In genomic region chrY:19307627-19308026, GRCh38 we compare ENCODE assay signal across 24 cellular contexts.
DNase-seq lines count a peak whose midpoint lies in the region; ATAC-seq and TF ChIP-seq lines count a peak whose summit lies in the region.
"Had no signal": no experiment of that assay in that cellular context is flagged by ENCODE, and none has a peak within 500 bp of the region (broad histone marks: within the 10 kb centered on the region; RNA-seq: fewer than 3 reads in every experiment).

No MANE protein-coding gene starts in this region.

- no peaks in the 10 kb centered on the region for H3K4me1 ChIP-seq in foreskin keratinocyte
- H3K4me1 ChIP-seq: A549; BE2C; BLaER1 treated with 17β-estradiol and CSF1 and Interleukin-3, amounts not matched to agents 10 nM and 100 nM had no signal

- H3K27ac Mint-ChIP-seq in stimulated activated naive CD8-positive, alpha-beta T cell treated with anti-CD3 and anti-CD28 coated beads, Interleukin-15, amount 100 ng/mL, for 72 hours, result no peak overlapping the region
- H3K27ac Mint-ChIP-seq in activated T-helper 17 cell treated with anti-CD3 and anti-CD28 coated beads, Interleukin-2, amount 50 U/mL, for 72 hours, result no peak overlapping the region
- H3K27ac Mint-ChIP-seq: CD14-positive monocyte; CD4-positive, alpha-beta T cell; CD8-positive, alpha-beta memory T cell had no signal

- no peaks in the 10 kb centered on the region for H3K36me3 Mint-ChIP-seq in activated T-helper 17 cell treated with anti-CD3 and anti-CD28 coated beads, Interleukin-2, amount 50 U/mL, for 72 hours (ENCODE audit: low read depth)
- H3K36me3 Mint-ChIP-seq: CD14-positive monocyte; CD8-positive, alpha-beta memory T cell had no signal

- DNase-seq in stimulated activated naive CD8-positive, alpha-beta T cell treated with anti-CD3 and anti-CD28 coated beads, Interleukin-15, amount 100 ng/mL, for 72 hours, result no peak
- DNase-seq in stimulated activated naive CD8-positive, alpha-beta T cell treated with anti-CD3 and anti-CD28 coated beads, Interleukin-15, Interleukin-2, amounts not matched to agents 100 U/mL and 50 U/mL, for 24 hours, result no peak
- peak in 1 of 2 donors; percentile 5 for DNase-seq in foreskin keratinocyte
- DNase-seq in substantia nigra (lab: John Stamatoyannopoulos, UW), result no peak
- DNase-seq: 8988T; ACHN; AML-193; BE2C; CD4-positive, alpha-beta T cell; CD8-positive, alpha-beta memory T cell; DMS 273 treated with DMSO at 0.1 percent for 48 hours; DMS79; EL; GDM1; GM23248; H7; HCEC 1CT had no signal

- no peaks in the 10 kb centered on the region for H3K27me3 ChIP-seq in foreskin keratinocyte
- H3K27me3 ChIP-seq: BE2C; BLaER1 treated with 17β-estradiol and CSF1 and Interleukin-3, amounts not matched to agents 10 nM and 100 nM had no signal

- H3K9me3 Mint-ChIP-seq in stimulated activated naive CD8-positive, alpha-beta T cell treated with anti-CD3 and anti-CD28 coated beads, Interleukin-15, amount 100 ng/mL, for 72 hours, result peaks cover 5 to 7% of the 10 kb centered on the region in 2 donors
- no peaks in the 10 kb centered on the region for H3K9me3 Mint-ChIP-seq in activated T-helper 17 cell treated with anti-CD3 and anti-CD28 coated beads, Interleukin-2, amount 50 U/mL, for 72 hours
- H3K9me3 Mint-ChIP-seq: CD4-positive, alpha-beta T cell; CD8-positive, alpha-beta memory T cell had no signal

- H3K27me3 Mint-ChIP-seq in stimulated activated naive CD8-positive, alpha-beta T cell treated with anti-CD3 and anti-CD28 coated beads, Interleukin-15, amount 100 ng/mL, for 72 hours, result no peaks in the 10 kb centered on the region
- H3K27me3 Mint-ChIP-seq in activated T-helper 17 cell treated with anti-CD3 and anti-CD28 coated beads, Interleukin-2, amount 50 U/mL, for 72 hours, result no peaks in the 10 kb centered on the region
- H3K27me3 Mint-ChIP-seq: CD4-positive, alpha-beta T cell; CD8-positive, alpha-beta memory T cell had no signal

- no peak overlapping the region for H3K4me3 Mint-ChIP-seq in stimulated activated naive CD8-positive, alpha-beta T cell treated with anti-CD3 and anti-CD28 coated beads, Interleukin-15, amount 100 ng/mL, for 72 hours
- no peak overlapping the region for H3K4me3 Mint-ChIP-seq in activated T-helper 17 cell treated with anti-CD3 and anti-CD28 coated beads, Interleukin-2, amount 50 U/mL, for 72 hours
- H3K4me3 Mint-ChIP-seq: CD14-positive monocyte; CD4-positive, alpha-beta T cell; CD8-positive, alpha-beta memory T cell had no signal

- no peak for TF ChIP-seq CTCF in foreskin keratinocyte (conservative IDR thresholded peaks at IDR 0.05)

- H3K27ac ChIP-seq in foreskin keratinocyte, result no peak overlapping the region
- no peak overlapping the region for H3K27ac ChIP-seq in substantia nigra (ENCODE audit: low read depth, low read length, poor library complexity, severe bottlenecking)
- H3K27ac ChIP-seq: A549; BLaER1 treated with 17β-estradiol and CSF1 and Interleukin-3, amounts not matched to agents 10 nM and 100 nM; GM23248 had no signal

- no peaks in the 10 kb centered on the region for H3K4me1 Mint-ChIP-seq in stimulated activated naive CD8-positive, alpha-beta T cell treated with anti-CD3 and anti-CD28 coated beads, Interleukin-15, amount 100 ng/mL, for 72 hours
- H3K4me1 Mint-ChIP-seq in activated T-helper 17 cell treated with anti-CD3 and anti-CD28 coated beads, Interleukin-2, amount 50 U/mL, for 72 hours, result no peaks in the 10 kb centered on the region
- H3K4me1 Mint-ChIP-seq: CD14-positive monocyte; CD8-positive, alpha-beta memory T cell had no signal

- ATAC-seq in stimulated activated naive CD8-positive, alpha-beta T cell treated with anti-CD3 and anti-CD28 coated beads, Interleukin-15, amount 100 ng/mL, for 72 hours, result peak; percentile 93
- no peak for ATAC-seq in stimulated activated naive CD8-positive, alpha-beta T cell treated with anti-CD3 and anti-CD28 coated beads, Interleukin-15, Interleukin-2, amounts not matched to agents 100 U/mL and 50 U/mL, for 24 hours
- peak; percentile 42 for ATAC-seq in activated T-helper 17 cell treated with anti-CD3 and anti-CD28 coated beads, Interleukin-2, amount 50 U/mL, for 72 hours (replicated peaks)
- ATAC-seq in foreskin keratinocyte, result peak; percentile 20
- no peak for ATAC-seq in GM21717 (IDR thresholded peaks at IDR 0.05; ENCODE audit: unreplicated experiment)
- ATAC-seq in GM18909 (IDR thresholded peaks at IDR 0.05; ENCODE audit: poor library complexity, unreplicated experiment), result no peak
- ATAC-seq: A549, GM12878 had no signal

Comparison
In these comparisons a context has a peak if more than half of its experiments do, and no peak if none do; other contexts are left out.
1. ATAC-seq: peak in stimulated activated naive CD8-positive, alpha-beta T cell treated with anti-CD3 and anti-CD28 coated beads, Interleukin-15, amount 100 ng/mL, for 72 hours (single experiment), activated T-helper 17 cell treated with anti-CD3 and anti-CD28 coated beads, Interleukin-2, amount 50 U/mL, for 72 hours (single experiment) and foreskin keratinocyte (single experiment); none in stimulated activated naive CD8-positive, alpha-beta T cell treated with anti-CD3 and anti-CD28 coated beads, Interleukin-15, Interleukin-2, amounts not matched to agents 100 U/mL and 50 U/mL, for 24 hours (single experiment), GM21717 (single experiment) and GM18909 (single experiment).